ENCODE assay signal across 28 cellular contexts in the genomic region with DNA sequence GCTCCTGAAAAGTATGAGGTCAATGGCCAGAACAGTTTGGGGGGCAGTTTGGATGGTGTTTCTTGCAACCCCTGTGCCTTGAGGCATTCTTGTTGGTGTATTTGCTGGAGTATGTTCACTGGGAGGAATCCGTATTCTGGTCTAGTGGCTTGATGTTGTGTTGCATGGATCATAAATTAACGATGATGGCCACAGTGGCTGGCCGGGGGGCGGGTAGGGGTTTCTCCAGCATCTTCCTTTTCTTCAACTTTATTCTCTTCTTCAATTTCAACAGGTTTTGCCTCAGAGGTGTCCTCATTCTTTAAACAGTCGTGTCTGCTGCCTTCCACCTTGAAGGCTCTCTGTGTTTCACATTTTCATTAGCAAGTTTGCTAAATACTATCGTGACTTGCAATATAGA. TPM values are rescaled to one million over a fixed set of nuclear protein-coding genes. Genes with fewer than 3 reads are reported as not detected.
"Had no signal": no experiment of that assay in that cellular context is flagged by ENCODE, and none has a peak within 500 bp of the region (broad histone marks: within the 10 kb centered on the region; RNA-seq: fewer than 3 reads in every experiment).

No MANE protein-coding gene starts in this region.

- ATAC-seq: activated CD4-positive, alpha-beta T cell treated with anti-CD3 and anti-CD28 coated beads for 36 hours; activated CD8-positive, alpha-beta memory T cell treated with anti-CD3 and anti-CD28 coated beads, Interleukin-2, amount 10 ng/mL, durations not matched to agents 7 days and 5 days; activated CD8-positive, alpha-beta T cell treated with anti-CD3 and anti-CD28 coated beads, Interleukin-2, amount 10 ng/mL, durations not matched to agents 7 days and 5 days; effector memory CD8-positive, alpha-beta T cell had no signal

- H3K27me3 ChIP-seq: ascending aorta, dorsolateral prefrontal cortex had no signal

- H3K9me3 Mint-ChIP-seq: activated naive CD4-positive, alpha-beta T cell treated with anti-CD3 and anti-CD28 coated beads, Interleukin-2, amount 50 U/mL, for 24 hours; activated T-helper 1 cell treated with anti-CD3 and anti-CD28 coated beads, Interleukin-12 subunit alpha, Interleukin-12 subunit beta, Interleukin-2, Interleukin-4 antibody, amounts not matched to agents 30 ng/mL and 10 ng/mL and 1 ng/mL, durations not matched to agents 14 hours and 24 hours and 36 hours; activated T-helper 2 cell treated with anti-CD3 and anti-CD28 coated beads, Interferon-gamma antibody, Interleukin-2, Interleukin-4, amounts not matched to agents 10 μg/mL and 5 μg/mL and 100 μg/mL, durations not matched to agents 14 hours and 24 hours and 36 hours; central memory CD8-positive, alpha-beta T cell; effector memory CD8-positive, alpha-beta T cell had no signal

- DNase-seq: activated CD4-positive, alpha-beta memory T cell treated with anti-CD3 and anti-CD28 coated beads for 36 hours; activated CD4-positive, alpha-beta T cell treated with anti-CD3 and anti-CD28 coated beads for 36 hours; activated CD4-positive, CD25-positive, alpha-beta regulatory T cell; activated CD4-positive, CD25-positive, alpha-beta regulatory T cell treated with anti-CD3 and anti-CD28 coated beads, Interleukin-2, amount 50 U/mL, for 72 hours; activated CD8-positive, alpha-beta memory T cell treated with anti-CD3 and anti-CD28 coated beads, Interleukin-2, amount 10 ng/mL, durations not matched to agents 7 days and 5 days; activated CD8-positive, alpha-beta memory T cell treated with anti-CD3 and anti-CD28 coated beads, Interleukin-2, amount 50 U/mL, for 4 hours; activated effector memory CD4-positive, alpha-beta T cell treated with anti-CD3 and anti-CD28 coated beads, Interleukin-2, amount 50 U/mL, for 16 hours; activated naive CD4-positive, alpha-beta T cell treated with anti-CD3 and anti-CD28 coated beads for 36 hours; activated naive CD8-positive, alpha-beta T cell treated with anti-CD3 and anti-CD28 coated beads, Interleukin-2, amount 10 ng/mL, durations not matched to agents 7 days and 5 days; activated T-cell treated with anti-CD3 and anti-CD28 coated beads, Interleukin-2, amount 50 U/mL, for 1 hour; activated T-cell treated with anti-CD3 and anti-CD28 coated beads, Interleukin-2, amount 50 U/mL, for 48 hours; dorsolateral prefrontal cortex; effector CD4-positive, alpha-beta T cell; effector memory CD8-positive, alpha-beta T cell; foreskin fibroblast; T-helper 2 cell had no signal

- H3K27ac ChIP-seq: ascending aorta, coronary artery, dorsolateral prefrontal cortex had no signal

- H3K36me3 ChIP-seq: ascending aorta had no signal

- H3K36me3 Mint-ChIP-seq: activated CD4-positive, alpha-beta memory T cell treated with anti-CD3 and anti-CD28 coated beads for 36 hours; activated CD8-positive, alpha-beta memory T cell treated with anti-CD3 and anti-CD28 coated beads, Interleukin-2, amount 10 ng/mL, durations not matched to agents 7 days and 5 days; activated naive CD4-positive, alpha-beta T cell treated with anti-CD3 and anti-CD28 coated beads, Interleukin-2, amount 50 U/mL, for 24 hours; activated naive CD8-positive, alpha-beta T cell treated with anti-CD3 and anti-CD28 coated beads, Interleukin-2, amount 10 ng/mL, durations not matched to agents 7 days and 5 days; brain had no signal

- H3K4me3 ChIP-seq: ascending aorta, coronary artery, dorsolateral prefrontal cortex had no signal

- H3K4me1 ChIP-seq: ascending aorta had no signal

- H3K9me3 ChIP-seq: ascending aorta had no signal

- H3K27ac Mint-ChIP-seq: activated CD4-positive, alpha-beta memory T cell treated with anti-CD3 and anti-CD28 coated beads for 36 hours; activated CD4-positive, alpha-beta T cell treated with anti-CD3 and anti-CD28 coated beads for 36 hours; activated CD4-positive, alpha-beta T cell treated with anti-CD3 and anti-CD28 coated beads, Interleukin-2, amount 10 ng/mL, durations not matched to agents 24 days and 14 days; activated CD8-positive, alpha-beta memory T cell treated with anti-CD3 and anti-CD28 coated beads, Interleukin-2, amount 10 ng/mL, durations not matched to agents 7 days and 5 days; activated CD8-positive, alpha-beta T cell treated with anti-CD3 and anti-CD28 coated beads, Interleukin-2, amount 10 ng/mL, durations not matched to agents 7 days and 5 days; activated naive CD4-positive, alpha-beta T cell treated with anti-CD3 and anti-CD28 coated beads for 36 hours; activated naive CD4-positive, alpha-beta T cell treated with anti-CD3 and anti-CD28 coated beads, Interleukin-2, amount 50 U/mL, for 24 hours; activated naive CD8-positive, alpha-beta T cell treated with anti-CD3 and anti-CD28 coated beads, Interleukin-2, amount 10 ng/mL, durations not matched to agents 7 days and 5 days; activated T-helper 1 cell treated with anti-CD3 and anti-CD28 coated beads, Interleukin-12 subunit alpha, Interleukin-12 subunit beta, Interleukin-2, Interleukin-4 antibody, amounts not matched to agents 30 ng/mL and 10 ng/mL and 1 ng/mL, durations not matched to agents 14 hours and 24 hours and 36 hours; activated T-helper 2 cell treated with anti-CD3 and anti-CD28 coated beads, Interferon-gamma antibody, Interleukin-2, Interleukin-4, amounts not matched to agents 10 μg/mL and 5 μg/mL and 100 μg/mL, durations not matched to agents 14 hours and 24 hours and 36 hours; brain; dendritic cell treated with granulocyte-macrophage colony-stimulating factor and Interleukin-4, amounts not matched to agents 40 ng/mL and 50 ng/mL, for 4 days; effector memory CD8-positive, alpha-beta T cell had no signal

RNA-seq across cellular contexts. Expression of a gene that starts 43.0 kb away (rescaled TPM):
- total RNA-seq: activated CD4-positive, alpha-beta memory T cell treated with anti-CD3 and anti-CD28 coated beads for 36 hours; activated CD4-positive, alpha-beta T cell treated with anti-CD3 and anti-CD28 coated beads for 36 hours; activated CD4-positive, alpha-beta T cell treated with anti-CD3 and anti-CD28 coated beads, Interleukin-2, amount 10 ng/mL, durations not matched to agents 24 days and 14 days; activated CD8-positive, alpha-beta memory T cell treated with anti-CD3 and anti-CD28 coated beads for 36 hours; activated CD8-positive, alpha-beta memory T cell treated with anti-CD3 and anti-CD28 coated beads, Interleukin-2, amount 10 ng/mL, durations not matched to agents 7 days and 5 days; activated CD8-positive, alpha-beta T cell treated with anti-CD3 and anti-CD28 coated beads, Interleukin-2, amount 10 ng/mL, durations not matched to agents 7 days and 5 days; activated naive CD4-positive, alpha-beta T cell treated with anti-CD3 and anti-CD28 coated beads for 36 hours; activated naive CD8-positive, alpha-beta T cell treated with anti-CD3 and anti-CD28 coated beads, Interleukin-2, amount 10 ng/mL, durations not matched to agents 7 days and 5 days; activated T-helper 1 cell treated with anti-CD3 and anti-CD28 coated beads, Interleukin-12 subunit alpha, Interleukin-12 subunit beta, Interleukin-2, Interleukin-4 antibody, amounts not matched to agents 30 ng/mL and 10 ng/mL and 1 ng/mL, durations not matched to agents 14 hours and 24 hours and 36 hours; activated T-helper 2 cell treated with anti-CD3 and anti-CD28 coated beads, Interferon-gamma antibody, Interleukin-2, Interleukin-4, amounts not matched to agents 10 μg/mL and 5 μg/mL and 100 μg/mL, durations not matched to agents 14 hours and 24 hours and 36 hours; T-helper 1 cell treated with Interleukin-12 subunit alpha and Interleukin-12 subunit beta and Interleukin-4 antibody, amounts not matched to agents 30 ng/mL and 1 ng/mL, for 36 hours had no signal
